22 cellular contexts compared by ENCODE assay signal in genomic region chr15:81502436-81502835, GRCh38.
"Had no signal": no experiment of that assay in that cellular context is flagged by ENCODE, and none has a peak within 500 bp of the region (broad histone marks: within the 10 kb centered on the region; RNA-seq: fewer than 3 reads in every experiment).

No MANE protein-coding gene starts in this region.

- H3K9ac ChIP-seq: neural progenitor cell, parathyroid adenoma had no signal

- H3K4me1 ChIP-seq: gastrocnemius medialis, left lung, neural progenitor cell, parathyroid adenoma, right lobe of liver, suprapubic skin, transverse colon, vagina had no signal

- H3K27ac ChIP-seq: dorsolateral prefrontal cortex, gastrocnemius medialis, left lung, neural progenitor cell, parathyroid adenoma, right lobe of liver, suprapubic skin, transverse colon, vagina had no signal

- H3K36me3 ChIP-seq: gastrocnemius medialis, left lung, neural progenitor cell, right lobe of liver, suprapubic skin, transverse colon, vagina had no signal

- H3K9me3 ChIP-seq: gastrocnemius medialis, left lung, mucosa of descending colon, right lobe of liver, suprapubic skin, transverse colon, vagina had no signal

- DNase-seq: dorsolateral prefrontal cortex; effector CD4-positive, alpha-beta T cell; foreskin fibroblast; gastrocnemius medialis; head of caudate nucleus; left lung; mesenchymal stem cell; mucosa of descending colon; naive B cell; right lobe of liver; stimulated activated CD4-positive, alpha-beta T cell treated with anti-CD3 and anti-CD28 coated beads, Interleukin-12 subunit alpha, Interleukin-12 subunit beta, amount 100 ng/mL, for 4 hours; stimulated activated CD4-positive, alpha-beta T cell treated with anti-CD3 and anti-CD28 coated beads, Interleukin-1b, Interleukin-23, amount 100 ng/mL, for 48 hours; stimulated activated CD4-positive, alpha-beta T cell treated with anti-CD3 and anti-CD28 coated beads, Interleukin-4, amount 100 ng/mL, for 1 hour; stimulated activated CD8-positive, alpha-beta memory T cell treated with anti-CD3 and anti-CD28 coated beads, Interleukin-4, amount 100 ng/mL, for 48 hours; stimulated activated naive CD4-positive, alpha-beta T cell; stimulated activated naive CD8-positive, alpha-beta T cell treated with anti-CD3 and anti-CD28 coated beads, Interleukin-15, amount 100 ng/mL, for 72 hours; transverse colon had no signal

- H3K27me3 ChIP-seq: gastrocnemius medialis, left lung, neural progenitor cell, right lobe of liver, transverse colon, vagina had no signal

- H2AFZ ChIP-seq: neural progenitor cell, parathyroid adenoma had no signal

- ATAC-seq: gastrocnemius medialis; left lung; mucosa of descending colon; right lobe of liver; stimulated activated naive CD8-positive, alpha-beta T cell treated with anti-CD3 and anti-CD28 coated beads, Interleukin-15, amount 100 ng/mL, for 72 hours had no signal

- H3K79me2 ChIP-seq: parathyroid adenoma had no signal

- H3K4me3 ChIP-seq: dorsolateral prefrontal cortex, gastrocnemius medialis, left lung, mucosa of descending colon, neural progenitor cell, right lobe of liver, smooth muscle cell, suprapubic skin, transverse colon, vagina had no signal

- H3K4me2 ChIP-seq: neural progenitor cell, smooth muscle cell had no signal
